ENCODE assay signal across 15 cellular contexts in the genomic region with DNA sequence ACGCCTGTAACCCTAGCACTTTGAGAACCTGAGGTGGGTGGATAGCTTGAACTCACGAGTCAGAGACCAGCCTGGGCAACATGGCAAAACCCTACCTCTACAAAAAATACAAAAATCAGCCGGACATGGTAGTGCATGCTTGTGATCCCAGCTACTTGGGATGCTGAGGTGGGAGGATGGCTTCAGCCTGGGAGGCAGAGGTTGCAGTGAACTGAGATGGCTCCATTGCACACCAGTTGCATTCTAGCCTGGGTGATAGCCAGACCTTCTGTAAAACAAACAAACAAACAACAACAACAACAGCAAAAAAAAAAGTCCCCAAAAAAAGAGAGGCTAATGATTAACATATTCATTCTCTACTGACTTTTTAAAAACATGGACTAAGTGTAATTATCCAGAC.
DNase-seq lines count a peak whose midpoint lies in the region; ATAC-seq, FAIRE-seq and TF ChIP-seq lines count a peak whose summit lies in the region.
"Had no signal": no experiment of that assay in that cellular context is flagged by ENCODE, and none has a peak within 500 bp of the region (broad histone marks: within the 10 kb centered on the region; RNA-seq: fewer than 3 reads in every experiment).

No MANE protein-coding gene starts in this region.

- TF ChIP-seq POLR2A in NB4 (IDR thresholded peaks at IDR 0.05; ENCODE audit: extremely low read depth, insufficient read length): no peak
- no peak for TF ChIP-seq POLR2A in heart left ventricle (IDR thresholded peaks at IDR 0.05)

- no peak for ATAC-seq in heart left ventricle

- no peaks in the 10 kb centered on the region for H3K36me3 ChIP-seq in heart left ventricle
- H3K36me3 ChIP-seq: BLaER1 had no signal

- no peak overlapping the region for H3K27ac ChIP-seq in heart left ventricle
- H3K27ac ChIP-seq: BLaER1, GM23248 had no signal

- peak; percentile 50 for FAIRE-seq in endometrium (lab: Jason Lieb, UNC)
- FAIRE-seq: GM12891 had no signal

- H3K4me3 Mint-ChIP-seq in progenitor cell of endocrine pancreas (ENCODE audit: low read depth): no peak overlapping the region
- H3K4me3 Mint-ChIP-seq: CD4-positive, alpha-beta T cell; HFFc6 had no signal

- TF ChIP-seq CTCF in NB4 (IDR thresholded peaks at IDR 0.05; ENCODE audit: low read depth, low read length): no peak
- no peak for TF ChIP-seq CTCF in progenitor cell of endocrine pancreas (IDR thresholded peaks at IDR 0.05; ENCODE audit: unreplicated experiment)
- no peak for TF ChIP-seq CTCF in heart left ventricle (IDR thresholded peaks at IDR 0.05)

- DNase-seq in CD1c-positive myeloid dendritic cell (ENCODE audit: extremely low spot score): peak; percentile 48
- peak; percentile 5 for DNase-seq in NB4 (ENCODE audit: low read depth)
- DNase-seq in progenitor cell of endocrine pancreas (ENCODE audit: low spot score, unreplicated experiment): no peak
- DNase-seq in heart left ventricle: no peak
- no peak for DNase-seq in putamen (ENCODE audit: low spot score)
- no peak for DNase-seq in UCSD-AML1 (lab: John Stamatoyannopoulos, UW; ENCODE audit: unreplicated experiment)
- DNase-seq: 8988T; AML-193; CD4-positive, alpha-beta T cell; GM23248; H7; HFFc6 had no signal

- no peaks in the 10 kb centered on the region for H3K27me3 Mint-ChIP-seq in progenitor cell of endocrine pancreas
- H3K27me3 Mint-ChIP-seq: CD4-positive, alpha-beta T cell had no signal

- H3K27ac Mint-ChIP-seq in progenitor cell of endocrine pancreas: peak overlapping the region; percentile 52
- H3K27ac Mint-ChIP-seq: CD4-positive, alpha-beta T cell had no signal

- H3K36me3 Mint-ChIP-seq in progenitor cell of endocrine pancreas (ENCODE audit: insufficient read depth): peaks cover 4% of the 10 kb centered on the region

- peaks cover 0 to 24% (median 0%) of the 10 kb centered on the region in 12 donors for H3K4me1 ChIP-seq in heart left ventricle

- no peaks in the 10 kb centered on the region for H3K9me3 ChIP-seq in heart left ventricle
- H3K9me3 ChIP-seq: BLaER1 had no signal

- H3K9me3 Mint-ChIP-seq in progenitor cell of endocrine pancreas (ENCODE audit: low read depth): no peaks in the 10 kb centered on the region
- H3K9me3 Mint-ChIP-seq: CD4-positive, alpha-beta T cell; HFFc6 had no signal

- peaks cover 2% of the 10 kb centered on the region for H3K4me1 Mint-ChIP-seq in progenitor cell of endocrine pancreas (ENCODE audit: low read depth)

- WGBS in heart left ventricle, 4 donors: 92 to 100% (median 93%) methylated on average over 3 of the region's 3 CpGs

- H3K4me3 ChIP-seq in NB4 (ENCODE audit: low read depth, low read length) (no peak overlapping the region), heart left ventricle (no peak overlapping the region)
- H3K4me3 ChIP-seq: BLaER1, GM23248 had no signal

- no peaks in the 10 kb centered on the region for H3K27me3 ChIP-seq in heart left ventricle
- H3K27me3 ChIP-seq: BLaER1 had no signal

- intact Hi-C loops in heart left ventricle (cut with DNase I): no loop called here

Comparison
In these comparisons a context has a peak if more than half of its experiments do, and no peak if none do; other contexts are left out.
1. DNase-seq: peak in CD1c-positive myeloid dendritic cell (single experiment) and NB4 (single experiment); none in progenitor cell of endocrine pancreas (single experiment), heart left ventricle (0 of 5), putamen (single experiment) and UCSD-AML1 (single experiment).